In the genomic region with DNA sequence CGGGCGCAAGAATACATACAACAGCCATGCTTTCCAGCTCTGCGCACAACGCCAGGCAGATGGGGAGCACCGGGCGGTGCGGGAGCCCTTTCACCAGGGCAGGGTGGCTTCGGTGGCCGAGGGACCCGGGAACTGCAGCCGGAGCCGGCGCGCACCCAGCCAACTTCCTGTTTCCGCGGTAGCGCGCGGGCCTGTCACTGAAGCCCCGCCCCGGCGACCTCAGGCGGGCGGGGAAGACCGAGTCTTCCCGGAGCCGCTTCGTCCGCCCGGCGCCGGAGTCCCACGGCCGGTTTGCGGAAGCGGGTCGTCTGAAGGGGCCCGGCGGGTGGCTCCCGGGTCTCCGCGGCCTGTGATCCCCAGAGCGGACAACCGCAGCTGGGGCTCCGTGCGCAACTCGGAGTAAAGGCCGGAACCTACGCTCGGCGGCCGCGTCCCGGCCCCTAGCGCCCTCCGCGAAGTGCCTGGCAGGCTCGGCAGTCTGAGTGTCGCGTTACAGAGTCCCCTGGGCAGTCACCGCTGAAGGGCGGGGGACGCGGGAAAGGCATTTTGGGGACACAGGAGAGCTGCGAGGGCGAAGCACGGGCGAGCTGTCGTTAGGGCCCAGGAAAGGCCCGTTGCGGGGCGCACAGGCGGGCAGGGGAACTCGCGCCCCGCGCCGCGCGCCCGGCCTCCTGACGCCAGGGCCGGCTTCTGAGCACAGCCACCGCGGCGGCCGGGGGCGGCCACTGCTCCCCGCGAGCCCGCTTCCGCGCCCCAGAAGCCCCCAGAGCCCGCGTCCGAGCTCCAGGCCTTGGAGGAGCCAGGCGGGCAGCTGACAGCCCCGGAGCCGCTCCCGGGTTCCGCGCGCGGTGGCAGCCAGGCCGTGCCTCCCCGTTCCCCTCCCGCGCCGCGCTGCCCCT, we compare ENCODE assay signal across 8 cellular contexts. TPM values are rescaled to one million over a fixed set of nuclear protein-coding genes. Genes with fewer than 3 reads are reported as not detected.
DNase-seq lines count a peak whose midpoint lies in the region; ATAC-seq, FAIRE-seq and TF ChIP-seq lines count a peak whose summit lies in the region.

A gene with protein sequence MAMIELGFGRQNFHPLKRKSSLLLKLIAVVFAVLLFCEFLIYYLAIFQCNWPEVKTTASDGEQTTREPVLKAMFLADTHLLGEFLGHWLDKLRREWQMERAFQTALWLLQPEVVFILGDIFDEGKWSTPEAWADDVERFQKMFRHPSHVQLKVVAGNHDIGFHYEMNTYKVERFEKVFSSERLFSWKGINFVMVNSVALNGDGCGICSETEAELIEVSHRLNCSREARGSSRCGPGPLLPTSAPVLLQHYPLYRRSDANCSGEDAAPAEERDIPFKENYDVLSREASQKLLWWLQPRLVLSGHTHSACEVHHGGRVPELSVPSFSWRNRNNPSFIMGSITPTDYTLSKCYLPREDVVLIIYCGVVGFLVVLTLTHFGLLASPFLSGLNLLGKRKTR (minus strand): TSS at position 136 of the 899 bp plus-strand sequence. CDS start 11,053 bp downstream, outside the sequence.

- H3K4me1 ChIP-seq in Caco-2, result peaks cover 25% of the 10 kb centered on the region
- H3K4me1 ChIP-seq in OCI-LY3 (ENCODE audit: low read length), result peaks cover 25% of the 10 kb centered on the region
- peaks cover 9% of the 10 kb centered on the region for H3K4me1 ChIP-seq in endothelial cell of umbilical vein (ENCODE audit: control insufficient read depth, extremely low read depth, insufficient read depth, low read length)
- peaks cover 28% of the 10 kb centered on the region for H3K4me1 ChIP-seq in mononuclear cell (ENCODE audit: insufficient read depth, low read length)

- H3K9ac ChIP-seq in OCI-LY3 (ENCODE audit: low read length) (peak within 1 kb of the TSS; percentile 84), endothelial cell of umbilical vein (replicated peaks; ENCODE audit: extremely low read depth, insufficient read depth, low read length) (peak within 1 kb of the TSS; percentile 97)

- dilution Hi-C loops in endothelial cell of umbilical vein (cut with MboI; ENCODE audit: extremely low pct_ligation_motif_present, low sequenced_read_pairs), result no loop called here

- peaks cover 5% of the 10 kb centered on the region for H3K4me1 Mint-ChIP-seq in Caco-2 (ENCODE audit: low read depth, unreplicated experiment)

- no peak for TF ChIP-seq POLR2A in endothelial cell of umbilical vein (IDR thresholded peaks at IDR 0.05; ENCODE audit: low read depth, low read length)

- FAIRE-seq in HTR-8/SVneo (lab: Jason Lieb, UNC) (no peak), endothelial cell of umbilical vein (lab: Jason Lieb, UNC) (peak; percentile 77)

- 0 out of 2 replicates have a peak within 1 kb of the TSS, but pooled peaks have one; percentile 48 for H2AFZ ChIP-seq in OCI-LY3 (ENCODE audit: low read depth, low read length)
- peak within 1 kb of the TSS; percentile 98 for H2AFZ ChIP-seq in endothelial cell of umbilical vein (ENCODE audit: low read depth, low read length)

- no peaks in the 10 kb centered on the region for H3K9me3 Mint-ChIP-seq in Caco-2 (ENCODE audit: unreplicated experiment)

- TF ChIP-seq CTCF in Caco-2 (IDR thresholded peaks at IDR 0.05; ENCODE audit: insufficient read depth in 1 of 2, low read depth in 1 of 2, low read length in 1 of 2, severe bottlenecking in 1 of 2, unreplicated experiment in 1 of 2) (no peak), OCI-LY3 (IDR thresholded peaks at IDR 0.05; ENCODE audit: low read depth, low read length) (no peak), endothelial cell of umbilical vein (IDR thresholded peaks at IDR 0.05; ENCODE audit: extremely low read depth in 1 of 2, insufficient read depth in 1 of 2, low read depth in 1 of 2, low read length in 2 of 2) (no peak)

- no peaks in the 10 kb centered on the region for H3K27me3 Mint-ChIP-seq in Caco-2 (ENCODE audit: insufficient read depth, unreplicated experiment)

- H3K36me3 Mint-ChIP-seq in Caco-2 (ENCODE audit: insufficient read depth, unreplicated experiment), result peaks cover 5% of the 10 kb centered on the region

- H4K20me1 ChIP-seq in OCI-LY3 (ENCODE audit: insufficient read depth, low read length) (no peaks in the 10 kb centered on the region), endothelial cell of umbilical vein (replicated peaks; ENCODE audit: control insufficient read depth, extremely low read depth, insufficient read depth, low read length) (no peaks in the 10 kb centered on the region)

- POLR2A ChIA-PET in Caco-2 (lab: Charles Lee), result interaction anchor here (0.8 to 1.5 kb wide), 2 partner anchors 23 to 73 kb away, joined by 3 to 5 read pairs; a partner anchor contains a TSS
- POLR2A ChIA-PET in endothelial cell of umbilical vein (lab: Charles Lee), result no interaction called here

- H3K4me3 ChIP-seq in Caco-2 (ENCODE audit: low read depth, low read length), result peak within 1 kb of the TSS; percentile 87
- H3K4me3 ChIP-seq in OCI-LY3 (ENCODE audit: low read length), result peak within 1 kb of the TSS; percentile 80
- peak within 1 kb of the TSS; percentile 76 to 97 (median 93) for H3K4me3 ChIP-seq in endothelial cell of umbilical vein (replicated peaks in 1 of 3; ENCODE audit: insufficient read depth in 1 of 3, low read depth in 1 of 3, low read length in 3 of 3)
- H3K4me3 ChIP-seq in mononuclear cell (ENCODE audit: low read length), result peak within 1 kb of the TSS; percentile 81

- peak within 1 kb of the TSS; percentile 91 for H3K27ac Mint-ChIP-seq in Caco-2 (ENCODE audit: unreplicated experiment)

- H3K36me3 ChIP-seq in Caco-2 (ENCODE audit: control insufficient read depth, insufficient read depth, low read length) (no peaks in the 10 kb centered on the region), OCI-LY3 (replicated peaks; ENCODE audit: low read depth, low read length) (peaks cover 7% of the 10 kb centered on the region), endothelial cell of umbilical vein (ENCODE audit: control insufficient read depth in 2 of 2, extremely low read depth in 1 of 2, insufficient read depth in 2 of 2, low read length in 2 of 2) (peaks cover 2% of the 10 kb centered on the region in 2 experiments)

- H3K27me3 ChIP-seq in Caco-2 (replicated peaks; ENCODE audit: control insufficient read depth, insufficient read depth, low read length) (no peaks in the 10 kb centered on the region), OCI-LY3 (ENCODE audit: low read depth, low read length) (no peaks in the 10 kb centered on the region), endothelial cell of umbilical vein (ENCODE audit: control insufficient read depth in 2 of 2, insufficient read depth in 2 of 2, low read length in 2 of 2) (no peaks in the 10 kb centered on the region), mononuclear cell (ENCODE audit: insufficient read depth, low read length) (no peaks in the 10 kb centered on the region)

- DNase-seq in Caco-2 (peak; percentile 87 to 93), HTR-8/SVneo (ENCODE audit: insufficient read length, low spot score) (peak; percentile 82), endothelial cell of umbilical vein (ENCODE audit: low read depth, low spot score) (peak; percentile 77)
- DNase-seq in activated CD8-positive, alpha-beta memory T cell treated with anti-CD3 and anti-CD28 coated beads, Interleukin-2, amount 50 U/mL, for 48 hours, result peak; percentile 93
- DNase-seq in stimulated activated CD8-positive, alpha-beta memory T cell treated with anti-CD3 and anti-CD28 coated beads, Interleukin-4, amount 100 ng/mL, for 1 hour (ENCODE audit: low read depth in 2 of 2, low spot score in 1 of 2), result peak; percentile 70 to 71

- BruUV-seq in Caco-2 (replicated peaks; lab: Mats Ljungman, UMichigan) (no TSS peak), endothelial cell of umbilical vein (replicated peaks; lab: Mats Ljungman, UMichigan) (TSS peak; percentile 73)

- CTCF ChIA-PET in Caco-2 (lab: Charles Lee), result no interaction called here
- CTCF ChIA-PET in endothelial cell of umbilical vein (lab: Charles Lee), result interaction anchor here (1.0 kb wide), 1 partner anchor 175 kb away, joined by 4 read pairs; no protein-coding TSS in a partner anchor

- H3K27ac ChIP-seq in OCI-LY3 (ENCODE audit: low read length) (peak within 1 kb of the TSS; percentile 67), endothelial cell of umbilical vein (ENCODE audit: insufficient read depth, low read depth, low read length) (peak within 1 kb of the TSS; percentile 93)

- H3K4me2 ChIP-seq in OCI-LY3 (ENCODE audit: low read length) (peak within 1 kb of the TSS; percentile 97), endothelial cell of umbilical vein (ENCODE audit: insufficient read depth, low read length) (peak within 1 kb of the TSS; percentile 97)

- H3K9me3 ChIP-seq in Caco-2, result no peaks in the 10 kb centered on the region
- H3K9me3 ChIP-seq in OCI-LY3 (ENCODE audit: insufficient read depth, low read length), result no peaks in the 10 kb centered on the region
- no peaks in the 10 kb centered on the region for H3K9me3 ChIP-seq in endothelial cell of umbilical vein (replicated peaks; ENCODE audit: control insufficient read depth, insufficient read depth, low read length)
- no peaks in the 10 kb centered on the region for H3K9me3 ChIP-seq in mononuclear cell (ENCODE audit: low read depth, low read length)

- peak within 1 kb of the TSS; percentile 89 for H3K4me3 Mint-ChIP-seq in Caco-2 (ENCODE audit: unreplicated experiment)

- intact Hi-C loops in Caco-2 (cut with micrococcal nuclease; ENCODE audit: unreplicated experiment), result loop anchor here (1.0 to 2.0 kb wide), 4 partner anchors 16 to 74 kb away; no protein-coding TSS in a partner anchor
- intact Hi-C loops in endothelial cell of umbilical vein (cut with micrococcal nuclease), result loop anchor here (1.0 to 2.0 kb wide), 5 partner anchors 38 to 73 kb away; a partner anchor contains a TSS

- ATAC-seq in GM21360 (IDR thresholded peaks at IDR 0.05; ENCODE audit: unreplicated experiment), result peak; percentile 86

- H3K9me1 ChIP-seq in endothelial cell of umbilical vein (replicated peaks; ENCODE audit: control insufficient read depth, extremely low read depth, insufficient read depth, low read length), result no peaks in the 10 kb centered on the region

- H3K79me2 ChIP-seq in OCI-LY3 (ENCODE audit: low read length) (peaks cover 19% of the 10 kb centered on the region), endothelial cell of umbilical vein (ENCODE audit: control insufficient read depth, insufficient read depth, low read length) (no peaks in the 10 kb centered on the region)

TF ChIP-seq in endothelial cell of umbilical vein, 7 proteins besides CTCF, POLR2A, EP300 and RAD21 (continues in another document):
- TF ChIP-seq JUN (IDR thresholded peaks at IDR 0.05; ENCODE audit: borderline replicate concordance, insufficient read depth, insufficient read length, low read depth) (no peak), GATA2 (IDR thresholded peaks at IDR 0.05; ENCODE audit: insufficient read depth, insufficient read length, low read depth, low read length) (no peak)

RNA-seq across cellular contexts. Expression of the gene that starts here (rescaled TPM):
- total RNA-seq in Caco-2 (2022) (47.4 and 52.6 TPM in 2 replicates), endothelial cell of umbilical vein (28.8 and 30.6 TPM in 2 replicates), mononuclear cell (30.7 TPM)
- polyA plus RNA-seq in endothelial cell of umbilical vein, result 13.4 and 15.2 TPM in 2 replicates
- 11.6 and 12.4 TPM in 2 replicates for polyA plus RNA-seq in endothelial cell of umbilical vein (2011; cell fraction: cytosol; rRNA removed)
- polyA plus RNA-seq in endothelial cell of umbilical vein (2011; cell fraction: nucleus; rRNA removed), result 42.3 and 43.2 TPM in 2 replicates
- 12.1 and 20.8 TPM in 2 replicates for polyA plus RNA-seq in endothelial cell of umbilical vein (2012)
- polyA minus RNA-seq in endothelial cell of umbilical vein, result 18.4 and 26.6 TPM in 2 replicates
- 9.5 TPM for polyA minus RNA-seq in endothelial cell of umbilical vein (2011; cell fraction: cytosol; rRNA and poly(A)+ RNA removed)
- polyA minus RNA-seq in endothelial cell of umbilical vein (2011; cell fraction: nucleus; rRNA and poly(A)+ RNA removed), result 17.7 and 23.9 TPM in 2 replicates

Comparison
In these comparisons a context has a peak if more than half of its experiments do, and no peak if none do; other contexts are left out.
1. Peak in every context shown above with its lines: DNase-seq, ATAC-seq, H3K4me3 ChIP-seq and H3K27ac ChIP-seq.